1 cellular context compared by ENCODE assay signal in genomic region chr7:139725843-139726484, GRCh38.
TF ChIP-seq lines count a peak whose summit lies in the region.

No MANE protein-coding gene starts in this region.

TF ChIP-seq in IMR-90, 13 proteins besides CTCF, POLR2A, EP300 and RAD21 (continued from another document):
- TF ChIP-seq USF2 (IDR thresholded peaks at IDR 0.05; ENCODE audit: low read depth, low read length) (no peak), CEBPB (IDR thresholded peaks at IDR 0.05; ENCODE audit: low read depth, low read length) (no peak), MAZ (IDR thresholded peaks at IDR 0.05; ENCODE audit: borderline replicate concordance, low read depth, low read length) (no peak), MAFK (IDR thresholded peaks at IDR 0.05; ENCODE audit: low read depth, low read length) (no peak), FOS (IDR thresholded peaks at IDR 0.05; ENCODE audit: low read depth, low read length) (no peak), SMC3 (IDR thresholded peaks at IDR 0.05; ENCODE audit: low read depth, low read length) (no peak), NFE2L2 (IDR thresholded peaks at IDR 0.05; ENCODE audit: low read depth, low read length) (no peak), CHD1 (IDR thresholded peaks at IDR 0.05; ENCODE audit: low read depth, low read length) (no peak)
